Comparison of ENCODE assay signal across 28 cellular contexts in the genomic region with DNA sequence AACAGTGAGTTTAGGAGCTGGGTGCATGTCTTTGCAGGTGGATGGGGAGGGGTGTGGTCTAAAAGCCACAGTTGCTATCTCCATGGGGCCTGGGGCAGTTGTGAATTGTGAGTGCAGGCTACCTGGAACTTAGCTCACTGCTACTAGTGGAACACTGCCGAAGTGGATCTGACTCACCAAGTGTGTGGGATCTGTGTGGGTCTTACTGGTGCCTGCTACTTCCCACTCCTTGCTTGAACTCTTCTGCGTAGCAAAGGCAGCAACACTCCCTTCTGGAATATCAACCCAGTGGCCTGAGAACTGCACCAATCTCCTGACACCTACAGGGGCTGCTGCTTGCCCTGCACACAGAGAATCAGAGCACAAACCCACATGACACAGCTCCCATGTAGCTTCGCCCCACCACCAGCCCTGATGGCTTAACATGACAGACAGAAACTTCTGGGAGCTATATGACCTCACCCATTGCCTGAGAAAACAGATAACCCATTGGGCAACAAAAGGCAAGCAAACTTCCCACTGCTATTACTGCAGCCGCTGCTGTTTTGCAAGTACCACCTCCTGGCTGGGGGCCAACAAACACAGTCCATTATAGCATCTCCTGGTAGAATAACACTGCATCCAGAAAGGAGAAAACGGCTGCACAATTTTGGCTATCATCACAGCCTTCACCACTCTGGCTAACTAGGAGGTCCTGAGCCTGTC.
DNase-seq lines count a peak whose midpoint lies in the region; ATAC-seq, FAIRE-seq and TF ChIP-seq lines count a peak whose summit lies in the region.
"Had no signal": no experiment of that assay in that cellular context is flagged by ENCODE, and none has a peak within 500 bp of the region (broad histone marks: within the 10 kb centered on the region; RNA-seq: fewer than 3 reads in every experiment).

No MANE protein-coding gene starts in this region.

- no peak overlapping the region for H2BK5ac ChIP-seq in H1 (ENCODE audit: low read depth, low read length)

- peak overlapping the region; percentile 52 for H4K91ac ChIP-seq in H1 (replicated peaks; ENCODE audit: insufficient read length, low read length)

- no peak for TF ChIP-seq EP300 in H1 (IDR thresholded peaks at IDR 0.05; ENCODE audit: borderline replicate concordance in 1 of 2, low read depth in 2 of 2, low read length in 2 of 2)

- no peak overlapping the region for H3K18ac ChIP-seq in H1 (ENCODE audit: extremely low read depth, low read length)

- peak in 1 of 3 experiments; percentile 6; a peak in 1 of 4 replicates for TF ChIP-seq CTCF in H1 (IDR thresholded peaks at IDR 0.05; ENCODE audit: control extremely low read depth in 1 of 3, insufficient read depth in 1 of 3, low read depth in 1 of 3, low read length in 3 of 3)

- CTCF ChIA-PET in H1 (lab: Charles Lee; ENCODE audit: partially characterized antibody) = interaction anchor here (1.1 kb wide), 1 partner anchor 454 kb away, joined by 3 read pairs; no protein-coding TSS in a partner anchor

- no peak overlapping the region for H3K56ac ChIP-seq in H1 (replicated peaks; ENCODE audit: insufficient read length, low read depth, low read length)

- no peaks in the 10 kb centered on the region for H3K4me1 ChIP-seq in H1 (replicated peaks in 1 of 4; ENCODE audit: control insufficient read depth in 3 of 4, insufficient read depth in 4 of 4, low read length in 3 of 4)
- H3K4me1 ChIP-seq: BLaER1 treated with 17β-estradiol and CSF1 and Interleukin-3, amounts not matched to agents 10 nM and 100 nM; esophagus squamous epithelium; gastroesophageal sphincter; Peyer's patch; vagina had no signal

- POLR2A ChIA-PET in H1 (lab: Charles Lee; ENCODE audit: partially characterized antibody) = no interaction called here

- no peak overlapping the region for H2AFZ ChIP-seq in H1 (ENCODE audit: low read length)

- WGBS in H1 (ENCODE audit: extremely low coverage in 1 of 2, insufficient coverage in 1 of 2, insufficient read length in 1 of 2, insufficient replicate concordance in 2 of 2, low coverage in 1 of 2, low lambda C conversion rate in 2 of 2, missing lambda C conversion rate in 1 of 2), 2 experiments = 95% methylated on average over 5 of the region's 5 CpGs; no CpG with 5 or more reads in 1 of the 2 experiments

- no peak for FAIRE-seq in H1 (lab: Jason Lieb, UNC)
- no peak for FAIRE-seq in GM12892 (lab: Jason Lieb, UNC)
- FAIRE-seq: colon had no signal

- H4K8ac ChIP-seq in H1 (ENCODE audit: extremely low read depth, insufficient read depth, low read length) = no peak overlapping the region

- peak in 1 of 2 experiments; percentile 23; a peak in 1 of 4 replicates for TF ChIP-seq RAD21 in H1 (IDR thresholded peaks at IDR 0.05 in 1 of 2, conservative IDR thresholded peaks at IDR 0.05 in 1 of 2; ENCODE audit: low read depth in 2 of 2, low read length in 2 of 2)

- no peak overlapping the region for H3K4me3 ChIP-seq in H1 (ENCODE audit: extremely low read depth in 1 of 4, insufficient read depth in 2 of 4, low read depth in 3 of 4, low read length in 4 of 4)
- H3K4me3 ChIP-seq: BLaER1 treated with 17β-estradiol and CSF1 and Interleukin-3, amounts not matched to agents 10 nM and 100 nM; esophagus squamous epithelium; gastroesophageal sphincter; Peyer's patch; SK-N-MC; thoracic aorta; vagina had no signal

- no peak overlapping the region for H2BK20ac ChIP-seq in H1 (ENCODE audit: low read length)

- peak; percentile 13 for DNase-seq in SKM-1 treated with dmso at 0.1 percent for 144 hours (lab: John Stamatoyannopoulos, UW; ENCODE audit: unreplicated experiment)
- no peak for DNase-seq in SKM-1 (lab: John Stamatoyannopoulos, UW; ENCODE audit: unreplicated experiment)
- peak; percentile 23 for DNase-seq in NCI-H510A (lab: John Stamatoyannopoulos, UW)
- DNase-seq in H1 (ENCODE audit: low read depth in 1 of 2, low spot score in 2 of 2) = no peak
- DNase-seq in putamen (ENCODE audit: low spot score) = peak; percentile 58
- no peak for DNase-seq in GM12892 (ENCODE audit: insufficient read length)
- DNase-seq: activated CD4-positive, alpha-beta memory T cell treated with anti-CD3 and anti-CD28 coated beads for 36 hours; activated effector memory CD4-positive, alpha-beta T cell treated with Interleukin-2 at 50 U/mL for 16 hours; activated naive CD8-positive, alpha-beta T cell treated with anti-CD3 and anti-CD28 coated beads, Interleukin-2, amount 10 ng/mL, durations not matched to agents 7 days and 5 days; effector memory CD8-positive, alpha-beta T cell; esophagus squamous epithelium; GF-D8; Kasumi-1; mesendoderm; NCI-H1092 treated with DMSO at 0.1 percent for 48 hours; NK-92 treated with Interleukin-12 subunit alpha and Interleukin-12 subunit beta, amount 100 ng/mL, for 24 hours; Peyer's patch; right cardiac atrium; stimulated activated CD4-positive, alpha-beta T cell treated with anti-CD3 and anti-CD28 coated beads, Interleukin-4, amount 100 ng/mL, for 24 hours; stimulated activated naive CD4-positive, alpha-beta T cell treated with Interleukin-2 at 50 U/mL for 16 hours had no signal

- H4K20me1 ChIP-seq in H1 (replicated peaks in 1 of 2; ENCODE audit: control insufficient read depth in 1 of 2, insufficient read depth in 2 of 2, low read length in 2 of 2) = no peaks in the 10 kb centered on the region
- H4K20me1 ChIP-seq: BLaER1 treated with 17β-estradiol and CSF1 and Interleukin-3, amounts not matched to agents 10 nM and 100 nM had no signal

- H3K9me3 ChIP-seq in H1 (ENCODE audit: insufficient read depth in 2 of 2, low read depth in 1 of 2, low read length in 1 of 2) = no peaks in the 10 kb centered on the region
- H3K9me3 ChIP-seq: BLaER1 treated with 17β-estradiol and CSF1 and Interleukin-3, amounts not matched to agents 10 nM and 100 nM; esophagus squamous epithelium; Peyer's patch; thoracic aorta; vagina had no signal

- no peak overlapping the region for H3K27ac ChIP-seq in H1 (ENCODE audit: low read depth, low read length)
- H3K27ac ChIP-seq: BLaER1 treated with 17β-estradiol and CSF1 and Interleukin-3, amounts not matched to agents 10 nM and 100 nM; esophagus squamous epithelium; gastroesophageal sphincter; Peyer's patch; SK-N-MC; thoracic aorta; vagina had no signal

- H3K23me2 ChIP-seq in H1 (ENCODE audit: low read depth, low read length) = no peaks in the 10 kb centered on the region

- no peak overlapping the region for H3K4ac ChIP-seq in H1 (replicated peaks; ENCODE audit: insufficient read length, low read depth, low read length)

- ATAC-seq in GM19467 (IDR thresholded peaks at IDR 0.05; ENCODE audit: unreplicated experiment) (no peak), HG03196 (IDR thresholded peaks at IDR 0.05; ENCODE audit: unreplicated experiment) (no peak)
- ATAC-seq: effector memory CD8-positive, alpha-beta T cell; gastroesophageal sphincter; right cardiac atrium had no signal

- H3K14ac ChIP-seq in H1 (ENCODE audit: insufficient read length) = no peak overlapping the region

- H3K36me3 ChIP-seq in H1 (ENCODE audit: control insufficient read depth in 2 of 4, insufficient read depth in 4 of 4, low read length in 3 of 4) = no peaks in the 10 kb centered on the region
- H3K36me3 ChIP-seq: BLaER1 treated with 17β-estradiol and CSF1 and Interleukin-3, amounts not matched to agents 10 nM and 100 nM; esophagus squamous epithelium; gastroesophageal sphincter; Peyer's patch; thoracic aorta; vagina had no signal

- no peak overlapping the region for H3K9ac ChIP-seq in H1 (replicated peaks in 1 of 4; ENCODE audit: extremely low read depth in 1 of 4, low read depth in 3 of 4, low read length in 3 of 4)
- H3K9ac ChIP-seq: BLaER1 treated with 17β-estradiol and CSF1 and Interleukin-3, amounts not matched to agents 10 nM and 100 nM had no signal

- TF ChIP-seq POLR2A in H1 (IDR thresholded peaks at IDR 0.05; ENCODE audit: control extremely low read depth in 1 of 2, low read depth in 2 of 2, low read length in 2 of 2) (no peak), GM12892 (IDR thresholded peaks at IDR 0.05; ENCODE audit: low read depth, low read length) (no peak)

- no peak overlapping the region for H4K5ac ChIP-seq in H1 (ENCODE audit: insufficient read length, low read depth, low read length)

- no peak overlapping the region for H3K4me2 ChIP-seq in H1 (ENCODE audit: insufficient read depth in 1 of 2, low read depth in 2 of 2, low read length in 2 of 2)
- H3K4me2 ChIP-seq: BLaER1 treated with 17β-estradiol and CSF1 and Interleukin-3, amounts not matched to agents 10 nM and 100 nM had no signal

- H3K79me2 ChIP-seq in H1 (ENCODE audit: control insufficient read depth in 1 of 2, insufficient read depth in 2 of 2, low read length in 2 of 2) = no peaks in the 10 kb centered on the region

- H2BK12ac ChIP-seq in H1 (ENCODE audit: low read depth, low read length) = no peak overlapping the region

- no peak overlapping the region for H2BK120ac ChIP-seq in H1 (replicated peaks; ENCODE audit: low read depth, low read length)

- H3K27me3 ChIP-seq in H1 (replicated peaks in 1 of 4; ENCODE audit: control insufficient read depth in 3 of 4, extremely low read depth in 1 of 4, insufficient read depth in 3 of 4, low read length in 3 of 4) = no peaks in the 10 kb centered on the region
- H3K27me3 ChIP-seq: BLaER1 treated with 17β-estradiol and CSF1 and Interleukin-3, amounts not matched to agents 10 nM and 100 nM; esophagus squamous epithelium; gastroesophageal sphincter; Peyer's patch; vagina had no signal

- H3K23ac ChIP-seq in H1 (ENCODE audit: insufficient read length) = no peak overlapping the region

- no peak overlapping the region for H2BK15ac ChIP-seq in H1 (ENCODE audit: low read length)

- no peak overlapping the region for H2AK5ac ChIP-seq in H1 (ENCODE audit: low read depth, low read length)

- H3K79me1 ChIP-seq in H1 (ENCODE audit: low read depth, low read length) = no peaks in the 10 kb centered on the region

TF ChIP-seq in H1, 55 proteins besides CTCF, POLR2A, EP300 and RAD21 (continues in another document):
- no peak for TF ChIP-seq SP4 (IDR thresholded peaks at IDR 0.05; ENCODE audit: low read length)
- no peak for TF ChIP-seq HDAC2 (IDR thresholded peaks at IDR 0.05; ENCODE audit: borderline replicate concordance in 1 of 2, low read depth in 2 of 2, low read length in 2 of 2)
- TF ChIP-seq, protein P1, sequence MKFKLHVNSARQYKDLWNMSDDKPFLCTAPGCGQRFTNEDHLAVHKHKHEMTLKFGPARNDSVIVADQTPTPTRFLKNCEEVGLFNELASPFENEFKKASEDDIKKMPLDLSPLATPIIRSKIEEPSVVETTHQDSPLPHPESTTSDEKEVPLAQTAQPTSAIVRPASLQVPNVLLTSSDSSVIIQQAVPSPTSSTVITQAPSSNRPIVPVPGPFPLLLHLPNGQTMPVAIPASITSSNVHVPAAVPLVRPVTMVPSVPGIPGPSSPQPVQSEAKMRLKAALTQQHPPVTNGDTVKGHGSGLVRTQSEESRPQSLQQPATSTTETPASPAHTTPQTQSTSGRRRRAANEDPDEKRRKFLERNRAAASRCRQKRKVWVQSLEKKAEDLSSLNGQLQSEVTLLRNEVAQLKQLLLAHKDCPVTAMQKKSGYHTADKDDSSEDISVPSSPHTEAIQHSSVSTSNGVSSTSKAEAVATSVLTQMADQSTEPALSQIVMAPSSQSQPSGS (IDR thresholded peaks at IDR 0.05; ENCODE audit: low read length) = no peak
- TF ChIP-seq KDM1A (IDR thresholded peaks at IDR 0.05; ENCODE audit: borderline replicate concordance, low read length) = no peak
- no peak for TF ChIP-seq CEBPB (IDR thresholded peaks at IDR 0.05; ENCODE audit: low read depth, low read length)
- no peak for TF ChIP-seq EGR1 (IDR thresholded peaks at IDR 0.05; ENCODE audit: borderline replicate concordance, low read depth, low read length)

Comparison
In these comparisons a context has a peak if more than half of its experiments do, and no peak if none do; other contexts are left out.
1. DNase-seq: peak in SKM-1 treated with dmso at 0.1 percent for 144 hours (single experiment), NCI-H510A (single experiment) and putamen (single experiment); none in SKM-1 (single experiment), H1 (0 of 2) and GM12892 (single experiment).